In genomic region chr1:64235910-64236309, GRCh38 we compare ENCODE assay signal across 23 cellular contexts. TPM values are rescaled to one million over a fixed set of nuclear protein-coding genes. Genes with fewer than 3 reads are reported as not detected.
DNase-seq lines count a peak whose midpoint lies in the region; ATAC-seq and TF ChIP-seq lines count a peak whose summit lies in the region.
"Had no signal": no experiment of that assay in that cellular context is flagged by ENCODE, and none has a peak within 500 bp of the region (broad histone marks: within the 10 kb centered on the region; RNA-seq: fewer than 3 reads in every experiment).

No MANE protein-coding gene starts in this region.

- no peaks in the 10 kb centered on the region for H3K27me3 ChIP-seq in neutrophil
- H3K27me3 ChIP-seq: BE2C, BLaER1 had no signal

- CTCF ChIA-PET in HEK293 (lab: Yijun Ruan, JAX) = interaction anchor here (1.6 kb wide), 1 partner anchor 544 kb away, joined by 4 read pairs; no protein-coding TSS in a partner anchor

- no peak overlapping the region for H3K9ac ChIP-seq in SK-N-MC (ENCODE audit: insufficient read length)
- H3K9ac ChIP-seq: BLaER1 had no signal

- no peak for ATAC-seq in mucosa of descending colon
- ATAC-seq: GM12878 had no signal

- no peak overlapping the region for H3K27ac ChIP-seq in HEK293 (ENCODE audit: extremely low read depth, low read depth, low read length)
- no peak overlapping the region for H3K27ac ChIP-seq in SK-N-MC
- peak overlapping the region; percentile 64 for H3K27ac ChIP-seq in neutrophil
- H3K27ac ChIP-seq: BLaER1 had no signal

- peaks cover 26% of the 10 kb centered on the region for H3K4me1 ChIP-seq in HEK293 (ENCODE audit: control insufficient read depth, insufficient read depth, low read length)
- H3K4me1 ChIP-seq in neutrophil (ENCODE audit: control insufficient read depth in 1 of 2, insufficient read depth in 1 of 2, low read depth in 1 of 2, low read length in 1 of 2) = peaks cover 32 to 46% of the 10 kb centered on the region in 2 experiments
- H3K4me1 ChIP-seq in mucosa of descending colon (ENCODE audit: low read depth) = no peaks in the 10 kb centered on the region
- H3K4me1 ChIP-seq: BE2C had no signal

- no peaks in the 10 kb centered on the region for H3K36me3 ChIP-seq in HEK293 (ENCODE audit: control insufficient read depth in 2 of 2, insufficient read depth in 1 of 2, low read length in 2 of 2)
- no peaks in the 10 kb centered on the region for H3K36me3 ChIP-seq in SK-N-MC (ENCODE audit: insufficient read depth, low read length)
- no peaks in the 10 kb centered on the region for H3K36me3 ChIP-seq in neutrophil
- no peaks in the 10 kb centered on the region for H3K36me3 ChIP-seq in mucosa of descending colon (ENCODE audit: low read depth)
- H3K36me3 ChIP-seq: BE2C, BLaER1 had no signal

- TF ChIP-seq CTCF in HEK293 (tag by site-specific recombination; IDR thresholded peaks at IDR 0.05) = no peak
- TF ChIP-seq CTCF in neutrophil (IDR thresholded peaks at IDR 0.05) = no peak
- TF ChIP-seq CTCF in mucosa of descending colon (IDR thresholded peaks at IDR 0.05) = no peak

- DNase-seq in SK-N-MC (ENCODE audit: low read depth, low spot score) = no peak
- DNase-seq in Kasumi-1 (lab: John Stamatoyannopoulos, UW) = no peak
- DNase-seq in mucosa of descending colon = no peak
- DNase-seq: 8988T; ACHN; BE2C; C1 segment of cervical spinal cord; CD4-positive, alpha-beta memory T cell; CD4-positive, CD25-positive, alpha-beta regulatory T cell; CD8-positive, alpha-beta memory T cell; COR-L47; DMS 273 treated with DMSO at 0.1 percent for 48 hours; DMS79; DND-41; EL; GDM1 had no signal

- H3K9me3 ChIP-seq in HEK293 (ENCODE audit: control insufficient read depth, insufficient read depth, low read depth, low read length) (no peaks in the 10 kb centered on the region), SK-N-MC (ENCODE audit: low read depth, low read length) (no peaks in the 10 kb centered on the region), neutrophil (no peaks in the 10 kb centered on the region), mucosa of descending colon (no peaks in the 10 kb centered on the region)
- H3K9me3 ChIP-seq: BE2C, BLaER1 had no signal

- POLR2A ChIA-PET in HEK293 (lab: Yijun Ruan, JAX) = no interaction called here

- intact Hi-C loops in mucosa of descending colon (cut with DNase I, micrococcal nuclease) = loop anchor here in 1 of 2 donors (10.0 kb wide), 1 partner anchor 61 kb away; no protein-coding TSS in a partner anchor

- H3K4me3 ChIP-seq in HEK293 (ENCODE audit: low read depth, low read length) (no peak overlapping the region), SK-N-MC (0 out of 2 replicates have a peak overlapping the region, but pooled peaks have one; percentile 6), neutrophil (ENCODE audit: low read depth in 1 of 2, low read length in 1 of 2) (no peak overlapping the region), mucosa of descending colon (no peak overlapping the region)
- H3K4me3 ChIP-seq: BLaER1, GM12878 had no signal

TF ChIP-seq in HEK293, 187 proteins besides CTCF, POLR2A, EP300 and RAD21:
- TF ChIP-seq ZNF768 (tag by site-specific recombination; IDR thresholded peaks at IDR 0.05) (peak; percentile 77; the same call in 1 of the 2 replicates), MEIS1 (CRISPR knock-in tag; IDR thresholded peaks at IDR 0.05; ENCODE audit: borderline replicate concordance) (no peak), ZNF148 (tag by site-specific recombination; IDR thresholded peaks at IDR 0.05; ENCODE audit: borderline replicate concordance) (no peak)
TF ChIP-seq in HEK293: peak in this region for 1.

RNA-seq across cellular contexts. Expression of gene UBE2U, which starts 32.5 kb away (rescaled TPM):
- not detected for total RNA-seq in mucosa of descending colon
- total RNA-seq: A673; CD4-positive, alpha-beta memory T cell; CD4-positive, CD25-positive, alpha-beta regulatory T cell; CD8-positive, alpha-beta memory T cell; Daoy; G401; GM12878 had no signal
